23 cellular contexts compared by ENCODE assay signal in genomic region chr2:199607914-199608313, GRCh38.
"Had no signal": no experiment of that assay in that cellular context is flagged by ENCODE, and none has a peak within 500 bp of the region (broad histone marks: within the 10 kb centered on the region; RNA-seq: fewer than 3 reads in every experiment).

No MANE protein-coding gene starts in this region.

- H3K36me3 ChIP-seq: esophagus squamous epithelium, neural progenitor cell, spleen, suprapubic skin, transverse colon, vagina had no signal

- H3K4me3 ChIP-seq: coronary artery, esophagus squamous epithelium, lung, neural progenitor cell, psoas muscle, skin epidermis, spleen, suprapubic skin, transverse colon, vagina had no signal

- H3K4me1 ChIP-seq: psoas muscle, transverse colon, vagina had no signal

- H3K27me3 ChIP-seq: transverse colon, vagina had no signal

- H3K27ac ChIP-seq: coronary artery, esophagus squamous epithelium, neural progenitor cell, psoas muscle, skin epidermis, spleen, suprapubic skin, transverse colon, vagina had no signal

- H3K9me3 ChIP-seq: esophagus squamous epithelium, psoas muscle, spleen, suprapubic skin, transverse colon, vagina had no signal

- DNase-seq: dermis blood vessel endothelial cell; effector memory CD8-positive, alpha-beta T cell; erythroblast; esophagus squamous epithelium; foreskin melanocyte; kidney; mesenchymal stem cell; naive thymus-derived CD4-positive, alpha-beta T cell; posterior cingulate gyrus; psoas muscle; right cardiac atrium; spleen; stimulated activated CD4-positive, alpha-beta T cell treated with anti-CD3 and anti-CD28 coated beads, Interleukin-4, amount 100 ng/mL, for 4 hours; stimulated activated naive CD8-positive, alpha-beta T cell treated with anti-CD3 and anti-CD28 coated beads, Interleukin-15, Interleukin-2, amounts not matched to agents 100 U/mL and 50 U/mL, for 24 hours; transverse colon had no signal

- ATAC-seq: effector memory CD8-positive, alpha-beta T cell; left lobe of liver; naive thymus-derived CD4-positive, alpha-beta T cell; psoas muscle; right cardiac atrium; stimulated activated memory B cell treated with anti-CD40 and anti-IgM and Interleukin-4, amounts not matched to agents 10 μg/mL and 1 μg/mL and 100 μg/mL, for 72 hours; stimulated activated naive CD8-positive, alpha-beta T cell treated with anti-CD3 and anti-CD28 coated beads, Interleukin-15, Interleukin-2, amounts not matched to agents 100 U/mL and 50 U/mL, for 24 hours had no signal
